Comparison of ENCODE assay signal across 8 cellular contexts in genomic region chr1:52636701-52637695, GRCh38. TPM values are rescaled to one million over a fixed set of nuclear protein-coding genes. Genes with fewer than 3 reads are reported as not detected.
A peak's percentile ranks its signal among the peaks of the same experiment; 100 is the strongest.
DNase-seq lines count a peak whose midpoint lies in the region; ATAC-seq and TF ChIP-seq lines count a peak whose summit lies in the region.

No MANE protein-coding gene starts in this region.

- TF ChIP-seq CTCF in right lobe of liver (IDR thresholded peaks at IDR 0.05) = no peak
- TF ChIP-seq CTCF in stomach (IDR thresholded peaks at IDR 0.05) = no peak

- H3K4me3 ChIP-seq in right lobe of liver (no peak overlapping the region), stomach (no peak overlapping the region)

- TF ChIP-seq EP300 in stomach (IDR thresholded peaks at IDR 0.05) = no peak

- H3K27me3 ChIP-seq in right lobe of liver = no peaks in the 10 kb centered on the region
- H3K27me3 ChIP-seq in stomach = peaks cover 0 to 28% (median 18%) of the 10 kb centered on the region in 3 donors

- intact Hi-C loops in right lobe of liver (cut with DNase I) = no loop called here
- intact Hi-C loops in stomach (cut with DNase I; ENCODE audit: low total_unique reads) = no loop called here

- TF ChIP-seq POLR2A in right lobe of liver (IDR thresholded peaks at IDR 0.05) (no peak), stomach (IDR thresholded peaks at IDR 0.05) (no peak)

- WGBS in right lobe of liver (ENCODE audit: insufficient coverage, low coverage, low lambda C conversion rate, missing lambda C conversion rate) = 36% methylated on average over 11 of the region's 11 CpGs
- 62 to 72% (median 69%) methylated on average over 11 of the region's 11 CpGs for WGBS in stomach, 5 donors

- ATAC-seq in GM21447 (IDR thresholded peaks at IDR 0.05; ENCODE audit: unreplicated experiment) = peak; percentile 82
- ATAC-seq in right lobe of liver = peak; percentile 21 to 45 (median 44)

- H3K9me3 ChIP-seq in right lobe of liver (no peaks in the 10 kb centered on the region), stomach (no peaks in the 10 kb centered on the region)

- DNase-seq in EH (ENCODE audit: low read depth) (peak; percentile 27), KG1 (lab: John Stamatoyannopoulos, UW) (peak; percentile 71), right lobe of liver (no peak), stomach (no peak), NCI-H2081 (lab: John Stamatoyannopoulos, UW) (no peak), DMS 273 treated with DMSO at 0.1 percent for 48 hours (lab: John Stamatoyannopoulos, UW) (no peak)
- peak; percentile 47 to 70 for DNase-seq in activated CD8-positive, alpha-beta memory T cell treated with anti-CD3 and anti-CD28 coated beads for 1 hour (ENCODE audit: extremely low read depth in 1 of 2, low read depth in 1 of 2)

- H3K27ac ChIP-seq in right lobe of liver (peak overlapping the region in 1 of 3 donors; percentile 29), stomach (peak overlapping the region; percentile 50 to 84 (median 61))

- H3K36me3 ChIP-seq in right lobe of liver (no peaks in the 10 kb centered on the region), stomach (no peaks in the 10 kb centered on the region)

- no peaks in the 10 kb centered on the region for H3K4me1 ChIP-seq in right lobe of liver
- peaks cover 10 to 28% (median 12%) of the 10 kb centered on the region in 4 donors for H3K4me1 ChIP-seq in stomach

RNA-seq across cellular contexts. Expression of gene SHISAL2A, which starts 4.0 kb away (rescaled TPM):
- total RNA-seq in right lobe of liver (not detected), stomach (1 to 10 TPM in 1 of 5 donors, not detected in 4; 2.4 TPM)
- polyA plus RNA-seq in stomach = under 1 TPM in 1 of 3 donors, not detected in 2; 0.20 TPM

RNA-seq across cellular contexts. Expression of gene GPX7, which starts 34.8 kb away (rescaled TPM):
- total RNA-seq in right lobe of liver (1 to 10 TPM; 1.6 to 4.3 (median 2.7) TPM), stomach (10 to 100 TPM in 2 of 5 donors, 1 to 10 TPM in 1, under 1 TPM in 1, not detected in 1; 0.87 to 57.6 (median 17.9) TPM)
- 1 to 10 TPM; 6.3 to 7.0 (median 7.0) TPM for polyA plus RNA-seq in stomach

Comparison
In these comparisons a context has a peak if more than half of its experiments do, and no peak if none do; other contexts are left out.
1. DNase-seq: peak in EH (single experiment), KG1 (single experiment) and activated CD8-positive, alpha-beta memory T cell treated with anti-CD3 and anti-CD28 coated beads for 1 hour (2 of 2); none in right lobe of liver (0 of 3), stomach (single experiment), NCI-H2081 (0 of 2) and DMS 273 treated with DMSO at 0.1 percent for 48 hours (single experiment).